ENCODE assay signal across 2 cellular contexts in genomic region chr2:150224321-150224720, GRCh38.
A peak's percentile ranks its signal among the peaks of the same experiment; 100 is the strongest.
TF ChIP-seq lines count a peak whose summit lies in the region.

No MANE protein-coding gene starts in this region.

TF ChIP-seq in HepG2, 621 proteins besides CTCF, POLR2A, EP300 and RAD21:
- TF ChIP-seq ZNF790 (CRISPR knock-in tag; IDR thresholded peaks at IDR 0.05; ENCODE audit: borderline replicate concordance): no peak
- TF ChIP-seq LCORL (IDR thresholded peaks at IDR 0.05): peak; percentile 85
- TF ChIP-seq LCORL (CRISPR knock-in tag; IDR thresholded peaks at IDR 0.05): no peak

TF ChIP-seq in K562, 482 proteins besides CTCF, POLR2A, EP300 and RAD21:
- no peak for TF ChIP-seq ZNF707 (CRISPR knock-in tag; conservative IDR thresholded peaks at IDR 0.05)
- peak; percentile 57 for TF ChIP-seq NFIC (IDR thresholded peaks at IDR 0.05)
- peak; percentile 72; the same call in 1 of the 2 replicates for TF ChIP-seq NFIX (CRISPR knock-in tag; IDR thresholded peaks at IDR 0.05; ENCODE audit: low read depth)
